In the genomic region with DNA sequence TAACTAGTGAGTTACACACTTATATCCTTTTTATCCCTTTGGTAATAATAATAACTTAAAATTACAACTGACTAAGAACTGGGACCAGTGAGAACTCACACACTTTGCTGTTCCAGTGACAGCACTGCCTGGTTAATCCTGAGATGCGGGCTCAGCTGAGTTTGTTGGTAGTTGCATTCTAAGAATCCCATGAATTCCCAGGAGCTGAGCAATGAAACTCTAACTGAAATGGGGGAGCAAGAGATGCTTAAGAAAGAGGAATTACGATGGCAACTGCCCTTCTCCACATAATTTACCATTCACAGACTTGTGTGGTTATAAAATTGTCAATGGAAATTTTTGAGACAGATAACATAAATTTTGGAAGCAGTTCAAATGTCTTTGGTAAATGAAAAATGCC, we compare ENCODE assay signal across 12 cellular contexts.
"Had no signal": no experiment of that assay in that cellular context is flagged by ENCODE, and none has a peak within 500 bp of the region (broad histone marks: within the 10 kb centered on the region; RNA-seq: fewer than 3 reads in every experiment).

No MANE protein-coding gene starts in this region.

- H3K9me3 Mint-ChIP-seq: activated CD4-positive, alpha-beta memory T cell treated with anti-CD3 and anti-CD28 coated beads, Interleukin-2, amount 10 ng/mL, durations not matched to agents 7 days and 5 days had no signal

- H3K27me3 Mint-ChIP-seq: activated CD4-positive, alpha-beta memory T cell treated with anti-CD3 and anti-CD28 coated beads, Interleukin-2, amount 10 ng/mL, durations not matched to agents 7 days and 5 days; dendritic cell treated with granulocyte-macrophage colony-stimulating factor and Interleukin-4, amounts not matched to agents 40 ng/mL and 50 ng/mL, for 4 days; type B pancreatic cell had no signal

- H3K4me1 Mint-ChIP-seq: activated CD4-positive, alpha-beta memory T cell treated with anti-CD3 and anti-CD28 coated beads, Interleukin-2, amount 10 ng/mL, durations not matched to agents 7 days and 5 days; nephron had no signal

- ATAC-seq: psoas muscle had no signal

- H3K36me3 Mint-ChIP-seq: type B pancreatic cell had no signal

- H3K4me3 Mint-ChIP-seq: activated CD4-positive, alpha-beta memory T cell treated with anti-CD3 and anti-CD28 coated beads, Interleukin-2, amount 10 ng/mL, durations not matched to agents 7 days and 5 days; dendritic cell treated with granulocyte-macrophage colony-stimulating factor and Interleukin-4, amounts not matched to agents 40 ng/mL and 50 ng/mL, for 4 days; nephron; type B pancreatic cell had no signal

- H3K27ac Mint-ChIP-seq: activated CD4-positive, alpha-beta memory T cell treated with anti-CD3 and anti-CD28 coated beads, Interleukin-2, amount 10 ng/mL, durations not matched to agents 7 days and 5 days; dendritic cell treated with granulocyte-macrophage colony-stimulating factor and Interleukin-4, amounts not matched to agents 40 ng/mL and 50 ng/mL, for 4 days; nephron; type B pancreatic cell had no signal

- H3K4me3 ChIP-seq: psoas muscle, sigmoid colon had no signal

- DNase-seq: activated CD4-positive, alpha-beta memory T cell treated with anti-CD3 and anti-CD28 coated beads, Interleukin-2, amount 10 ng/mL, durations not matched to agents 7 days and 5 days; activated T-cell treated with anti-CD3 and anti-CD28 coated beads, Interleukin-2, amount 50 U/mL, for 48 hours; central memory CD4-positive, alpha-beta T cell; mammary epithelial cell; psoas muscle; sigmoid colon; stimulated activated CD4-positive, alpha-beta T cell treated with anti-CD3 and anti-CD28 coated beads, Interleukin-12 subunit alpha, Interleukin-12 subunit beta, amount 100 ng/mL, for 4 hours; stimulated activated naive CD4-positive, alpha-beta T cell; T-helper 9 cell had no signal
